ENCODE assay signal across 8 cellular contexts in genomic region chr2:162318280-162319222, GRCh38. TPM values are rescaled to one million over a fixed set of nuclear protein-coding genes. Genes with fewer than 3 reads are reported as not detected.
DNase-seq lines count a peak whose midpoint lies in the region; ATAC-seq and TF ChIP-seq lines count a peak whose summit lies in the region.

Gene IFIH1 (minus strand): TSS chr2:162318684. CDS start chr2:162318307, 377 bp downstream.

- peak; percentile 90 for ATAC-seq in GM18873 (IDR thresholded peaks at IDR 0.05; ENCODE audit: low FRiP score, unreplicated experiment)
- ATAC-seq in HG03135 (IDR thresholded peaks at IDR 0.05; ENCODE audit: unreplicated experiment): peak; percentile 85
- peak; percentile 94 for ATAC-seq in left lobe of liver

- DNase-seq in AG09319 (ENCODE audit: extremely low read depth, low read depth): peak; percentile 65
- peak; percentile 46 for DNase-seq in NCI-H510A (lab: John Stamatoyannopoulos, UW)
- peak; percentile 66 for DNase-seq in activated CD4-positive, alpha-beta T cell treated with anti-CD3 and anti-CD28 coated beads, Interleukin-2, amount 50 U/mL, for 1 hour
- DNase-seq in dedifferentiated amniotic fluid mesenchymal stem cell (ENCODE audit: extremely low spot score): peak; percentile 91
- peak; percentile 89 for DNase-seq in left lobe of liver (ENCODE audit: low spot score)
- DNase-seq in stimulated activated CD4-positive, alpha-beta T cell treated with anti-CD3 and anti-CD28 coated beads, Interleukin-2, amount 100 ng/mL, for 4 hours (ENCODE audit: low read depth): peak; percentile 65

- TF ChIP-seq CTCF in AG09319 (IDR thresholded peaks at IDR 0.05; ENCODE audit: low read depth, low read length): peak; percentile 53

RNA-seq across cellular contexts. Expression of gene IFIH1, which starts in this region (rescaled TPM):
- 9.4 TPM for total RNA-seq in left lobe of liver

Comparison
In these comparisons a context has a peak if more than half of its experiments do, and no peak if none do; other contexts are left out.
1. Peak in every context shown above with its lines: DNase-seq and ATAC-seq.